In the genomic region with DNA sequence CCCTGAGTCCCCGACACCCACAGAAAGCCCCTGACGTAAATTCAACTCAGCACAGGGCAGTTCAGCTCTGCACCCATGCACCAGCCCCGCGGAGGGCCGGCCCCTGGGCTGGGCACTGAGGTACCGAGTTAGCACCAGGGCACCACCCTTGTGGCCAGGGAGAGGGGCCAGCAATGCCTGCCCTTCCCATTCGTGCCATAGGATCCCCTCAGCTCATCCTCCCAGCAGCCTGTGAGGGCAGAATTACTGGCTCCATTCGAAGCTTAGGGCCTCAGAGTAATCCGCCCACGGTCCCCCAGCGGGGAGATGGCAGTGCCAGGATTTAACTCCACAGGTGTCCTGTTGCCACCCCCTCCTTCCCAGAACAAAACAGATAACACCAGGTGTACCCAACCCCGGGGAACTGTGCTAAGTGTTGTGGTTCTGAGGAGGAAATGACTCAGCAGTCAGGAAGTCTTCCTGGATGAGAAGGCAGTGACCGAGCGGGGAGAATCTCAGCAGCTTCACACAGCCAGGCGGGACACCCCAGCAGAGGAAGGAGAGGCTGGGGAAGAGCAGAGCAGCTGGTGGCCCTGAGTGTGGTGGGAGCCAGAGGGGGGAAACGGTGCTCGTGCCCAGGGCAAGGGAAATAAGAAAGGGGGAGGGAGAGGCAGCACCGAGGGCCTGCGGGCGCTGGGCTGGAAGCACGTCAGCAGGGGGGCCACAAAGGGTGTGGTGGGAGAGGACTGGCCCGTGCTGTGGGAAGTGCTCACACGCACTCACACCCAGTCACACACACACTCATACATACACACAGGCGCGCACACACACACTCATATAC, we compare ENCODE assay signal across 1 cellular context.
TF ChIP-seq lines count a peak whose summit lies in the region.

No MANE protein-coding gene starts in this region.

TF ChIP-seq in HEK293, 187 proteins besides CTCF, POLR2A, EP300 and RAD21 (continued from another document):
- TF ChIP-seq, protein P1, sequence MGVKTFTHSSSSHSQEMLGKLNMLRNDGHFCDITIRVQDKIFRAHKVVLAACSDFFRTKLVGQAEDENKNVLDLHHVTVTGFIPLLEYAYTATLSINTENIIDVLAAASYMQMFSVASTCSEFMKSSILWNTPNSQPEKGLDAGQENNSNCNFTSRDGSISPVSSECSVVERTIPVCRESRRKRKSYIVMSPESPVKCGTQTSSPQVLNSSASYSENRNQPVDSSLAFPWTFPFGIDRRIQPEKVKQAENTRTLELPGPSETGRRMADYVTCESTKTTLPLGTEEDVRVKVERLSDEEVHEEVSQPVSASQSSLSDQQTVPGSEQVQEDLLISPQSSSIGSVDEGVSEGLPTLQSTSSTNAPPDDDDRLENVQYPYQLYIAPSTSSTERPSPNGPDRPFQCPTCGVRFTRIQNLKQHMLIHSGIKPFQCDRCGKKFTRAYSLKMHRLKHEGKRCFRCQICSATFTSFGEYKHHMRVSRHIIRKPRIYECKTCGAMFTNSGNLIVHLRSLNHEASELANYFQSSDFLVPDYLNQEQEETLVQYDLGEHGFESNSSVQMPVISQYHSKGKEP (tag by site-specific recombination; IDR thresholded peaks at IDR 0.05): no peak
- 0 out of 2 replicates have a peak, but pooled peaks have one; percentile 17 for TF ChIP-seq ZNF629 (tag by site-specific recombination; IDR thresholded peaks at IDR 0.05)
- TF ChIP-seq ZIC2 (tag by site-specific recombination; IDR thresholded peaks at IDR 0.05): peak; percentile 99
- peak; percentile 96 for TF ChIP-seq GLIS1 (tag by site-specific recombination; IDR thresholded peaks at IDR 0.05)
- TF ChIP-seq, protein P2, sequence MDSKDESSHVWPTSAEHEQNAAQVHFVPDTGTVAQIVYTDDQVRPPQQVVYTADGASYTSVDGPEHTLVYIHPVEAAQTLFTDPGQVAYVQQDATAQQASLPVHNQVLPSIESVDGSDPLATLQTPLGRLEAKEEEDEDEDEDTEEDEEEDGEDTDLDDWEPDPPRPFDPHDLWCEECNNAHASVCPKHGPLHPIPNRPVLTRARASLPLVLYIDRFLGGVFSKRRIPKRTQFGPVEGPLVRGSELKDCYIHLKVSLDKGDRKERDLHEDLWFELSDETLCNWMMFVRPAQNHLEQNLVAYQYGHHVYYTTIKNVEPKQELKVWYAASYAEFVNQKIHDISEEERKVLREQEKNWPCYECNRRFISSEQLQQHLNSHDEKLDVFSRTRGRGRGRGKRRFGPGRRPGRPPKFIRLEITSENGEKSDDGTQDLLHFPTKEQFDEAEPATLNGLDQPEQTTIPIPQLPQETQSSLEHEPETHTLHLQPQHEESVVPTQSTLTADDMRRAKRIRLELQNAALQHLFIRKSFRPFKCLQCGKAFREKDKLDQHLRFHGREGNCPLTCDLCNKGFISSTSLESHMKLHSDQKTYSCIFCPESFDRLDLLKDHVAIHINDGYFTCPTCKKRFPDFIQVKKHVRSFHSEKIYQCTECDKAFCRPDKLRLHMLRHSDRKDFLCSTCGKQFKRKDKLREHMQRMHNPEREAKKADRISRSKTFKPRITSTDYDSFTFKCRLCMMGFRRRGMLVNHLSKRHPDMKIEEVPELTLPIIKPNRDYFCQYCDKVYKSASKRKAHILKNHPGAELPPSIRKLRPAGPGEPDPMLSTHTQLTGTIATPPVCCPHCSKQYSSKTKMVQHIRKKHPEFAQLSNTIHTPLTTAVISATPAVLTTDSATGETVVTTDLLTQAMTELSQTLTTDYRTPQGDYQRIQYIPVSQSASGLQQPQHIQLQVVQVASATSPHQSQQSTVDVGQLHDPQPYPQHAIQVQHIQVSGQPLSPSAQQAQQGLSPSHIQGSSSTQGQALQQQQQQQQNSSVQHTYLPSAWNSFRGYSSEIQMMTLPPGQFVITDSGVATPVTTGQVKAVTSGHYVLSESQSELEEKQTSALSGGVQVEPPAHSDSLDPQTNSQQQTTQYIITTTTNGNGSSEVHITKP (tag by site-specific recombination; IDR thresholded peaks at IDR 0.05): peak; percentile 24; the same call in 1 of the 2 replicates
- TF ChIP-seq ZNF214 (tag by site-specific recombination; IDR thresholded peaks at IDR 0.05; ENCODE audit: borderline replicate concordance): no peak
- TF ChIP-seq, protein P3, sequence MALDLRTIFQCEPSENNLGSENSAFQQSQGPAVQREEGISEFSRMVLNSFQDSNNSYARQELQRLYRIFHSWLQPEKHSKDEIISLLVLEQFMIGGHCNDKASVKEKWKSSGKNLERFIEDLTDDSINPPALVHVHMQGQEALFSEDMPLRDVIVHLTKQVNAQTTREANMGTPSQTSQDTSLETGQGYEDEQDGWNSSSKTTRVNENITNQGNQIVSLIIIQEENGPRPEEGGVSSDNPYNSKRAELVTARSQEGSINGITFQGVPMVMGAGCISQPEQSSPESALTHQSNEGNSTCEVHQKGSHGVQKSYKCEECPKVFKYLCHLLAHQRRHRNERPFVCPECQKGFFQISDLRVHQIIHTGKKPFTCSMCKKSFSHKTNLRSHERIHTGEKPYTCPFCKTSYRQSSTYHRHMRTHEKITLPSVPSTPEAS (tag by site-specific recombination; IDR thresholded peaks at IDR 0.05): no peak
- peak; percentile 24; the same call in 1 of the 2 replicates for TF ChIP-seq EGR2 (tag by site-specific recombination; IDR thresholded peaks at IDR 0.05; ENCODE audit: low read depth)
- TF ChIP-seq, protein P4, sequence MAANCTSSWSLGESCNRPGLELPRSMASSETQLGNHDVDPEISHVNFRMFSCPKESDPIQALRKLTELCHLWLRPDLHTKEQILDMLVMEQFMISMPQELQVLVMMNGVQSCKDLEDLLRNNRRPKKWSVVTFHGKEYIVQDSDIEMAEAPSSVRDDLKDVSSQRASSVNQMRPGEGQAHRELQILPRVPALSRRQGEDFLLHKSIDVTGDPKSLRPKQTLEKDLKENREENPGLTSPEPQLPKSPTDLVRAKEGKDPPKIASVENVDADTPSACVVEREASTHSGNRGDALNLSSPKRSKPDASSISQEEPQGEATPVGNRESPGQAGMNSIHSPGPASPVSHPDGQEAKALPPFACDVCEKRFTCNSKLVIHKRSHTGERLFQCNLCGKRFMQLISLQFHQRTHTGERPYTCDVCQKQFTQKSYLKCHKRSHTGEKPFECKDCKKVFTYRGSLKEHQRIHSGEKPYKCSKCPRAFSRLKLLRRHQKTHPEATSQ (tag by site-specific recombination; IDR thresholded peaks at IDR 0.05): 0 out of 2 replicates have a peak, but pooled peaks have one; percentile 53
- no peak for TF ChIP-seq OSR2 (tag by site-specific recombination; IDR thresholded peaks at IDR 0.05)
- no peak for TF ChIP-seq ZSCAN23 (tag by site-specific recombination; IDR thresholded peaks at IDR 0.05)
- TF ChIP-seq, protein P5, sequence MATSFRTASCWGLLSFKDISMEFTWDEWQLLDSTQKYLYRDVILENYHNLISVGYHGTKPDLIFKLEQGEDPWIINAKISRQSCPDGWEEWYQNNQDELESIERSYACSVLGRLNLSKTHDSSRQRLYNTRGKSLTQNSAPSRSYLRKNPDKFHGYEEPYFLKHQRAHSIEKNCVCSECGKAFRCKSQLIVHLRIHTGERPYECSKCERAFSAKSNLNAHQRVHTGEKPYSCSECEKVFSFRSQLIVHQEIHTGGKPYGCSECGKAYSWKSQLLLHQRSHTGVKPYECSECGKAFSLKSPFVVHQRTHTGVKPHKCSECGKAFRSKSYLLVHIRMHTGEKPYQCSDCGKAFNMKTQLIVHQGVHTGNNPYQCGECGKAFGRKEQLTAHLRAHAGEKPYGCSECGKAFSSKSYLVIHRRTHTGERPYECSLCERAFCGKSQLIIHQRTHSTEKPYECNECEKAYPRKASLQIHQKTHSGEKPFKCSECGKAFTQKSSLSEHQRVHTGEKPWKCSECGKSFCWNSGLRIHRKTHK (tag by site-specific recombination; IDR thresholded peaks at IDR 0.05): no peak
- no peak for TF ChIP-seq YY1 (tag by site-specific recombination; IDR thresholded peaks at IDR 0.05)
- no peak for TF ChIP-seq MYNN (tag by site-specific recombination; IDR thresholded peaks at IDR 0.05; ENCODE audit: borderline replicate concordance)
- peak; percentile 62; the same call in 1 of the 2 replicates for TF ChIP-seq ZNF394 (tag by site-specific recombination; IDR thresholded peaks at IDR 0.05; ENCODE audit: borderline replicate concordance)
- TF ChIP-seq TRIM28 (IDR thresholded peaks at IDR 0.05; ENCODE audit: borderline replicate concordance, low read length): 0 out of 2 replicates have a peak, but pooled peaks have one; percentile 29
- TF ChIP-seq, protein P6, sequence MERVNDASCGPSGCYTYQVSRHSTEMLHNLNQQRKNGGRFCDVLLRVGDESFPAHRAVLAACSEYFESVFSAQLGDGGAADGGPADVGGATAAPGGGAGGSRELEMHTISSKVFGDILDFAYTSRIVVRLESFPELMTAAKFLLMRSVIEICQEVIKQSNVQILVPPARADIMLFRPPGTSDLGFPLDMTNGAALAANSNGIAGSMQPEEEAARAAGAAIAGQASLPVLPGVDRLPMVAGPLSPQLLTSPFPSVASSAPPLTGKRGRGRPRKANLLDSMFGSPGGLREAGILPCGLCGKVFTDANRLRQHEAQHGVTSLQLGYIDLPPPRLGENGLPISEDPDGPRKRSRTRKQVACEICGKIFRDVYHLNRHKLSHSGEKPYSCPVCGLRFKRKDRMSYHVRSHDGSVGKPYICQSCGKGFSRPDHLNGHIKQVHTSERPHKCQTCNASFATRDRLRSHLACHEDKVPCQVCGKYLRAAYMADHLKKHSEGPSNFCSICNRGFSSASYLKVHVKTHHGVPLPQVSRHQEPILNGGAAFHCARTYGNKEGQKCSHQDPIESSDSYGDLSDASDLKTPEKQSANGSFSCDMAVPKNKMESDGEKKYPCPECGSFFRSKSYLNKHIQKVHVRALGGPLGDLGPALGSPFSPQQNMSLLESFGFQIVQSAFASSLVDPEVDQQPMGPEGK (tag by site-specific recombination; IDR thresholded peaks at IDR 0.05): peak; percentile 53; the same call in 1 of the 2 replicates
TF ChIP-seq in HEK293: peak in this region for 16.
